ENCODE assay signal across 8 cellular contexts in genomic region chr4:146520894-146521542, GRCh38. TPM values are rescaled to one million over a fixed set of nuclear protein-coding genes. Genes with fewer than 3 reads are reported as not detected.
DNase-seq lines count a peak whose midpoint lies in the region; ATAC-seq and TF ChIP-seq lines count a peak whose summit lies in the region.

No MANE protein-coding gene starts in this region.

- H3K9ac ChIP-seq in fibroblast of lung (ENCODE audit: insufficient read depth, low read length) = peak overlapping the region; percentile 89

- no peaks in the 10 kb centered on the region for H3K4me1 ChIP-seq in fibroblast of lung (ENCODE audit: control insufficient read depth, extremely low read depth, insufficient read depth, low read length)

- no peaks in the 10 kb centered on the region for H3K36me3 Mint-ChIP-seq in nephron progenitor cell (ENCODE audit: low read depth)

- H3K4me1 Mint-ChIP-seq in nephron progenitor cell = peaks cover 13% of the 10 kb centered on the region

- peak overlapping the region; percentile 100 for H2AFZ ChIP-seq in fibroblast of lung (ENCODE audit: low read length)

- no peaks in the 10 kb centered on the region for H3K9me3 ChIP-seq in fibroblast of lung (ENCODE audit: control insufficient read depth, insufficient read depth, low read depth, low read length)

- H3K4me3 ChIP-seq in AG10803 (ENCODE audit: low read length) (peak overlapping the region; percentile 95), fibroblast of lung (replicated peaks in 1 of 4; ENCODE audit: control extremely low read depth in 1 of 4, insufficient read depth in 1 of 4, low read depth in 3 of 4, low read length in 4 of 4) (peak overlapping the region; percentile 80 to 99 (median 94))

- peaks cover 15% of the 10 kb centered on the region for H3K79me2 ChIP-seq in fibroblast of lung (ENCODE audit: control insufficient read depth, insufficient read depth, low read length)

- no peak overlapping the region for H3K4me3 Mint-ChIP-seq in nephron progenitor cell

- H3K9me3 Mint-ChIP-seq in nephron progenitor cell = no peaks in the 10 kb centered on the region

- DNase-seq in AG10803 (ENCODE audit: low read depth) (peak; percentile 62), NCI-H2029 treated with DMSO at 0.1 percent for 48 hours (lab: John Stamatoyannopoulos, UW) (peak; percentile 66), fibroblast of lung (ENCODE audit: low read depth in 2 of 2) (peak; percentile 56 to 81), nephron progenitor cell (peak; percentile 25), KG1 (lab: John Stamatoyannopoulos, UW) (no peak)
- peak; percentile 20 to 27 for DNase-seq in activated CD4-positive, alpha-beta T cell treated with anti-CD3 and anti-CD28 coated beads, Interleukin-2, amount 50 U/mL, for 48 hours

- TF ChIP-seq CTCF in AG10803 (conservative IDR thresholded peaks at IDR 0.05; ENCODE audit: low read length) = no peak
- no peak for TF ChIP-seq CTCF in fibroblast of lung (conservative IDR thresholded peaks at IDR 0.05 in 1 of 2, IDR thresholded peaks at IDR 0.05 in 1 of 2; ENCODE audit: low read depth in 1 of 2, low read length in 2 of 2)
- no peak for TF ChIP-seq CTCF in nephron progenitor cell (IDR thresholded peaks at IDR 0.05)

- H3K27me3 Mint-ChIP-seq in nephron progenitor cell (ENCODE audit: low read depth, poor library complexity) = peaks cover 14% of the 10 kb centered on the region

- peak; percentile 31 for ATAC-seq in GM18499 (IDR thresholded peaks at IDR 0.05; ENCODE audit: insufficient read depth, unreplicated experiment)
- ATAC-seq in HG02884 (IDR thresholded peaks at IDR 0.05; ENCODE audit: unreplicated experiment) = peak; percentile 28

- H3K27me3 ChIP-seq in fibroblast of lung (ENCODE audit: control insufficient read depth, insufficient read depth, low read length) = no peaks in the 10 kb centered on the region

- no peaks in the 10 kb centered on the region for H3K36me3 ChIP-seq in fibroblast of lung (ENCODE audit: control insufficient read depth, insufficient read depth, low read length)

- H3K27ac ChIP-seq in fibroblast of lung (ENCODE audit: insufficient read depth, low read length) = peak overlapping the region; percentile 84

- H3K4me2 ChIP-seq in fibroblast of lung (ENCODE audit: extremely low read depth, insufficient read depth, low read length) = peak overlapping the region; percentile 80

- no peaks in the 10 kb centered on the region for H4K20me1 ChIP-seq in fibroblast of lung (ENCODE audit: control insufficient read depth, extremely low read depth, insufficient read depth, low read length)

- H3K27ac Mint-ChIP-seq in nephron progenitor cell = no peak overlapping the region

RNA-seq across cellular contexts. Expression of gene SLC10A7, which starts 0.7 kb away (rescaled TPM):
- total RNA-seq in fibroblast of lung = 5.9 and 7.4 TPM in 2 replicates
- 9.4 and 12.6 TPM in 2 replicates for polyA plus RNA-seq in fibroblast of lung
- 4.2 and 4.5 TPM in 2 replicates for polyA plus RNA-seq in fibroblast of lung (2012)
- polyA minus RNA-seq in fibroblast of lung (ENCODE audit: low replicate concordance) = 0.27 and 1.0 TPM in 2 replicates
